In the genomic region with DNA sequence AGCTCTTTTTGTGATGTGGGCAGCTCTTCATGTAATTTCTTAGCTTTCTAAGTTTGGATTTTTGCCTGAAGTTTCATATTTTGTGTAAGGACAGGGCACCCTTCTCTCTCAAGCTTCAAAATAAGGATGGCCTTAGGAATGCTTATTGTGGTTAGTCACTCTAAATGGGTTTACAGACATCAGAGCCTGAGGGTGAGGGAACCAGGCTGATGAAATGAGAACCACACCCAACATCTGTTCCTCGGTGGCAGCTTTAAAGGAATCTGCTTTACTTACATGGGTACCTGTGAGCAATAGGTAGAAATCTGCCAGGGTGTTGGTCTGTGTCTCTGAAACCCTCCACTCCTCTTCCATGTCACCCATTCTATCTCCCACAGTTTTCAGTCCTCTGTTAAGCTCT, we compare ENCODE assay signal across 18 cellular contexts.
DNase-seq lines count a peak whose midpoint lies in the region; TF ChIP-seq lines count a peak whose summit lies in the region.
"Had no signal": no experiment of that assay in that cellular context is flagged by ENCODE, and none has a peak within 500 bp of the region (broad histone marks: within the 10 kb centered on the region; RNA-seq: fewer than 3 reads in every experiment).

No MANE protein-coding gene starts in this region.

- CTCF ChIA-PET in RWPE1 (lab: Yijun Ruan, JAX), result interaction anchor here (0.5 kb wide), 1 partner anchor 73 kb away, joined by 4 read pairs; no protein-coding TSS in a partner anchor

- H3K4me3 ChIP-seq in epithelial cell of esophagus (ENCODE audit: low read length) (no peak overlapping the region), foreskin fibroblast (ENCODE audit: low read depth in 1 of 2, low read length in 2 of 2) (no peak overlapping the region)
- H3K4me3 ChIP-seq: BLaER1 treated with 17β-estradiol and CSF1 and Interleukin-3, amounts not matched to agents 10 nM and 100 nM; GM12878; HAP-1 had no signal

- POLR2A ChIA-PET in RWPE1 (lab: Yijun Ruan, JAX; ENCODE audit: low non-redundant PET), result no interaction called here

- DNase-seq in AG08395 (ENCODE audit: low spot score), result peak; percentile 27
- DNase-seq in AG20443 (ENCODE audit: low spot score), result peak; percentile 30
- DNase-seq in RWPE1 (ENCODE audit: low spot score), result peak; percentile 33
- DNase-seq in epithelial cell of esophagus (ENCODE audit: low read depth), result peak; percentile 24
- DNase-seq in effector CD8-positive, alpha-beta T cell (lab: John Stamatoyannopoulos, UW), result no peak
- DNase-seq in SHP77 (lab: John Stamatoyannopoulos, UW), result no peak
- no peak for DNase-seq in foreskin fibroblast
- DNase-seq in NCI-H2196 (lab: John Stamatoyannopoulos, UW; ENCODE audit: unreplicated experiment), result no peak
- DNase-seq: CD4-positive, CD25-positive, alpha-beta regulatory T cell; CD8-positive, alpha-beta memory T cell; COR-L47; DMS 273 treated with DMSO at 0.1 percent for 48 hours; DMS53; DND-41; EL had no signal

- no peak overlapping the region for H3K27ac ChIP-seq in RWPE1
- H3K27ac ChIP-seq: BLaER1 treated with 17β-estradiol and CSF1 and Interleukin-3, amounts not matched to agents 10 nM and 100 nM had no signal

- TF ChIP-seq CTCF in RWPE1 (conservative IDR thresholded peaks at IDR 0.05; ENCODE audit: low read depth) (no peak), epithelial cell of esophagus (IDR thresholded peaks at IDR 0.05; ENCODE audit: insufficient read depth, low read depth, low read length, missing control alignments) (no peak), foreskin fibroblast (IDR thresholded peaks at IDR 0.05; ENCODE audit: low read depth, low read length) (no peak)

Comparison
In these comparisons a context has a peak if more than half of its experiments do, and no peak if none do; other contexts are left out.
1. DNase-seq: peak in AG08395 (single experiment), AG20443 (single experiment), RWPE1 (single experiment) and epithelial cell of esophagus (single experiment); none in effector CD8-positive, alpha-beta T cell (single experiment), SHP77 (0 of 2), foreskin fibroblast (0 of 2) and NCI-H2196 (single experiment).